In genomic region chr20:62652051-62652893, GRCh38 we compare ENCODE assay signal across 1 cellular context.
TF ChIP-seq lines count a peak whose summit lies in the region.

No MANE protein-coding gene starts in this region.

TF ChIP-seq in HepG2, 621 proteins besides CTCF, POLR2A, EP300 and RAD21 (continued from another document and continues in another):
- 0 out of 2 replicates have a peak, but pooled peaks have one; percentile 37 for TF ChIP-seq NR1H2 (CRISPR knock-in tag; IDR thresholded peaks at IDR 0.05; ENCODE audit: borderline replicate concordance, low read depth)
- no peak for TF ChIP-seq ZFAT (CRISPR knock-in tag; conservative IDR thresholded peaks at IDR 0.05)
- TF ChIP-seq REST (IDR thresholded peaks at IDR 0.05; ENCODE audit: borderline replicate concordance in 1 of 2, low read depth in 1 of 2, low read length in 2 of 2) = 0 out of 4 replicates have a peak, but pooled peaks of 1 of the 2 experiments have one; percentile 14
- no peak for TF ChIP-seq SMAD9 (CRISPR knock-in tag; IDR thresholded peaks at IDR 0.05)
- peak; percentile 40; the same call in 1 of the 2 replicates for TF ChIP-seq RERE (CRISPR knock-in tag; IDR thresholded peaks at IDR 0.05; ENCODE audit: low read depth)
- peak; percentile 79 for TF ChIP-seq PAXIP1 (CRISPR knock-in tag; conservative IDR thresholded peaks at IDR 0.05)
- peak; percentile 34; the same call in 1 of the 2 replicates for TF ChIP-seq ZNF556 (CRISPR knock-in tag; IDR thresholded peaks at IDR 0.05; ENCODE audit: borderline replicate concordance)
- peak; percentile 83 for TF ChIP-seq ASH2L (IDR thresholded peaks at IDR 0.05; ENCODE audit: insufficient read length, low read depth, low read length)
- peak; percentile 56; the same call in 1 of the 2 replicates for TF ChIP-seq SSRP1 (CRISPR knock-in tag; IDR thresholded peaks at IDR 0.05)
- no peak for TF ChIP-seq SP2 (CRISPR knock-in tag; IDR thresholded peaks at IDR 0.05)
- TF ChIP-seq GPBP1L1 (CRISPR knock-in tag; IDR thresholded peaks at IDR 0.05) = no peak
- no peak; the same call in 1 of the 2 replicates for TF ChIP-seq ZNF414 (CRISPR knock-in tag; IDR thresholded peaks at IDR 0.05)
- TF ChIP-seq SMARCC2 (IDR thresholded peaks at IDR 0.05) = no peak
- TF ChIP-seq NFIB (CRISPR knock-in tag; IDR thresholded peaks at IDR 0.05; ENCODE audit: borderline replicate concordance) = no peak
- TF ChIP-seq ZNF773 (CRISPR knock-in tag; IDR thresholded peaks at IDR 0.05; ENCODE audit: borderline replicate concordance) = no peak
- TF ChIP-seq ZNF281 (CRISPR knock-in tag; IDR thresholded peaks at IDR 0.05; ENCODE audit: borderline replicate concordance) = peak; percentile 76
- no peak for TF ChIP-seq CENPX (CRISPR knock-in tag; IDR thresholded peaks at IDR 0.05)
- TF ChIP-seq SRF (IDR thresholded peaks at IDR 0.05; ENCODE audit: low read depth, low read length) = no peak
- peak; percentile 26; the same call in 1 of the 2 replicates for TF ChIP-seq ZNF484 (CRISPR knock-in tag; IDR thresholded peaks at IDR 0.05; ENCODE audit: borderline replicate concordance, low read depth)
- peak; percentile 84 for TF ChIP-seq ATF7-NPFF (CRISPR knock-in tag; IDR thresholded peaks at IDR 0.05; ENCODE audit: low read depth)
- TF ChIP-seq SMC3 (IDR thresholded peaks at IDR 0.05; ENCODE audit: low read length) = no peak
- peak; percentile 62; the same call in 1 of the 2 replicates for TF ChIP-seq YEATS4 (CRISPR knock-in tag; IDR thresholded peaks at IDR 0.05; ENCODE audit: borderline replicate concordance)
- no peak for TF ChIP-seq ZNF672 (CRISPR knock-in tag; IDR thresholded peaks at IDR 0.05)
- TF ChIP-seq NCOA2 (CRISPR knock-in tag; IDR thresholded peaks at IDR 0.05) = peak; percentile 77
- no peak for TF ChIP-seq ZNF362 (CRISPR knock-in tag; IDR thresholded peaks at IDR 0.05; ENCODE audit: borderline replicate concordance)
- TF ChIP-seq ZNF609 (CRISPR knock-in tag; IDR thresholded peaks at IDR 0.05; ENCODE audit: borderline replicate concordance) = peak; percentile 69; the same call in 1 of the 2 replicates
- TF ChIP-seq ZFP1 (CRISPR knock-in tag; IDR thresholded peaks at IDR 0.05) = peak; percentile 36; the same call in 1 of the 2 replicates
